In the genomic region with DNA sequence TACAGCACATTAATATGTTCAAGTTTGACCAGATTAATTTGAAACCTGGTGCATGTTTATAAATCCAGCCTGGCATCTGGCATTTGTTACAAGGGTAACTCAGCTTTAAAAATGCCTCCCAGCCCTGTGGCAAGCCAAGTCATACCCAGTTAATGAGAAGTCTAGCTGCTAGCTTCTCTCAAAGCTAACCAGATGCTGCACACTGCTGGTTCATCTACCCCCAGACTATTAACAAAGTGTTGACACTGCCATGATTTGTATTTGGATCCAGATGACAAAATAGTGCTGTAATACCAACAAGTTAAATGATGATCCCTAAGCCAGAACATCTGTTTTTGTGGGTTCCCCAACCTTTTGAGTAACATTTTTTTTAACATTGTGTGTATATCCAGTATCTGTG, we compare ENCODE assay signal across 16 cellular contexts.
DNase-seq lines count a peak whose midpoint lies in the region; TF ChIP-seq lines count a peak whose summit lies in the region.
"Had no signal": no experiment of that assay in that cellular context is flagged by ENCODE, and none has a peak within 500 bp of the region (broad histone marks: within the 10 kb centered on the region; RNA-seq: fewer than 3 reads in every experiment).

No MANE protein-coding gene starts in this region.

- DNase-seq in H4 (ENCODE audit: low spot score) (peak; percentile 70), adipocyte (ENCODE audit: low read depth) (peak; percentile 47), foreskin fibroblast (peak; percentile 44 to 72), transverse colon (peak; percentile 13), dermis blood vessel endothelial cell (no peak), activated gamma-delta T cell (lab: John Stamatoyannopoulos, UW) (no peak)
- no peak for DNase-seq in T-helper 2 cell treated with Interferon-gamma antibody and Interleukin-4, amounts not matched to agents 5 μg/mL and 100 μg/mL, for 36 hours (ENCODE audit: low spot score)
- DNase-seq: Caco-2, KG1, MM.1S, NCI-H1105 treated with DMSO at 0.1 percent for 48 hours, NCI-H187, NCI-H446 treated with DMSO at 0.1 percent for 48 hours, NCI-H82, Right ventricle myocardium superior had no signal

- TF ChIP-seq CTCF in foreskin fibroblast (IDR thresholded peaks at IDR 0.05; ENCODE audit: low read depth, low read length): no peak
- TF ChIP-seq CTCF in transverse colon (IDR thresholded peaks at IDR 0.05): no peak

- H3K9me3 Mint-ChIP-seq in T-helper 2 cell treated with Interferon-gamma antibody and Interleukin-4, amounts not matched to agents 5 μg/mL and 100 μg/mL, for 36 hours: peaks cover 6% of the 10 kb centered on the region

- in situ Hi-C loops in transverse colon (cut with MboI; ENCODE audit: low pct_ligation_motif_present in 1 of 4, low pct_unique_long_range_greater_than_20kb in 1 of 4, low sequenced_read_pairs in 3 of 4): no loop called here

- H3K27me3 ChIP-seq in adipocyte (replicated peaks; ENCODE audit: control insufficient read depth, insufficient read depth, low read length): no peaks in the 10 kb centered on the region
- no peaks in the 10 kb centered on the region for H3K27me3 ChIP-seq in transverse colon

- intact Hi-C loops in transverse colon (cut with DNase I; ENCODE audit: low total_unique reads): loop anchor here (10.0 kb wide), 1 partner anchor 1756 kb away; no protein-coding TSS in a partner anchor

- H3K4me3 Mint-ChIP-seq in T-helper 2 cell treated with Interferon-gamma antibody and Interleukin-4, amounts not matched to agents 5 μg/mL and 100 μg/mL, for 36 hours: no peak overlapping the region
- H3K4me3 Mint-ChIP-seq: CD14-positive monocyte had no signal

- peaks cover 3% of the 10 kb centered on the region for H3K27me3 Mint-ChIP-seq in T-helper 2 cell treated with Interferon-gamma antibody and Interleukin-4, amounts not matched to agents 5 μg/mL and 100 μg/mL, for 36 hours (ENCODE audit: low read depth)

- H3K9ac ChIP-seq in adipocyte (ENCODE audit: low read length): no peak overlapping the region

- no peak for TF ChIP-seq EP300 in transverse colon (IDR thresholded peaks at IDR 0.05; ENCODE audit: low read depth)

- H3K9me3 ChIP-seq in adipocyte (ENCODE audit: control insufficient read depth, low read length) (peaks cover 7% of the 10 kb centered on the region), transverse colon (peaks cover 0 to 7% of the 10 kb centered on the region in 2 donors)
- H3K9me3 ChIP-seq: Caco-2 had no signal

- H3K27ac Mint-ChIP-seq in T-helper 2 cell treated with Interferon-gamma antibody and Interleukin-4, amounts not matched to agents 5 μg/mL and 100 μg/mL, for 36 hours: no peak overlapping the region
- H3K27ac Mint-ChIP-seq: CD14-positive monocyte had no signal

- no peak for TF ChIP-seq POLR2A in transverse colon (IDR thresholded peaks at IDR 0.05)

- no peaks in the 10 kb centered on the region for H3K4me1 Mint-ChIP-seq in T-helper 2 cell treated with Interferon-gamma antibody and Interleukin-4, amounts not matched to agents 5 μg/mL and 100 μg/mL, for 36 hours (ENCODE audit: low read depth)
- H3K4me1 Mint-ChIP-seq: CD14-positive monocyte had no signal

- H3K36me3 Mint-ChIP-seq in T-helper 2 cell treated with Interferon-gamma antibody and Interleukin-4, amounts not matched to agents 5 μg/mL and 100 μg/mL, for 36 hours (ENCODE audit: low read depth): no peaks in the 10 kb centered on the region
- H3K36me3 Mint-ChIP-seq: CD14-positive monocyte had no signal

- H3K4me3 ChIP-seq in adipocyte (ENCODE audit: low read length): no peak overlapping the region
- H3K4me3 ChIP-seq in foreskin fibroblast (ENCODE audit: low read depth in 1 of 2, low read length in 2 of 2): no peak overlapping the region
- H3K4me3 ChIP-seq in transverse colon: no peak overlapping the region

- H3K36me3 ChIP-seq in adipocyte (ENCODE audit: control insufficient read depth, insufficient read depth, low read length, severe bottlenecking) (no peaks in the 10 kb centered on the region), transverse colon (no peaks in the 10 kb centered on the region)

- peak overlapping the region in 3 of 4 donors; percentile 16 to 41 (median 20) for H3K27ac ChIP-seq in transverse colon

- H3K4me1 ChIP-seq in adipocyte (ENCODE audit: control insufficient read depth, insufficient read depth, low read length) (no peaks in the 10 kb centered on the region), transverse colon (no peaks in the 10 kb centered on the region)
- H3K4me1 ChIP-seq: Caco-2 had no signal

Comparison
In these comparisons a context has a peak if more than half of its experiments do, and no peak if none do; other contexts are left out.
1. DNase-seq: peak in H4 (single experiment), adipocyte (single experiment), foreskin fibroblast (2 of 2) and transverse colon (single experiment); none in dermis blood vessel endothelial cell (single experiment), T-helper 2 cell treated with Interferon-gamma antibody and Interleukin-4, amounts not matched to agents 5 μg/mL and 100 μg/mL, for 36 hours (single experiment) and activated gamma-delta T cell (single experiment).